28 cellular contexts compared by ENCODE assay signal in genomic region chr9:33300546-33300945, GRCh38. TPM values are rescaled to one million over a fixed set of nuclear protein-coding genes. Genes with fewer than 3 reads are reported as not detected.
DNase-seq lines count a peak whose midpoint lies in the region; ATAC-seq and TF ChIP-seq lines count a peak whose summit lies in the region.
"Had no signal": no experiment of that assay in that cellular context is flagged by ENCODE, and none has a peak within 500 bp of the region (broad histone marks: within the 10 kb centered on the region; RNA-seq: fewer than 3 reads in every experiment).

No MANE protein-coding gene starts in this region.

- CTCF ChIA-PET in activated CD4-positive, alpha-beta T cell treated with anti-CD3 and anti-CD28 coated beads for 36 hours (lab: Charles Lee), result interaction anchor here (1.0 to 1.4 kb wide), 2 partner anchors 74 to 167 kb away, joined by 3 read pairs; no protein-coding TSS in a partner anchor
- CTCF ChIA-PET in WTC11 (lab: Charles Lee), result interaction anchor here (2.7 kb wide), 1 partner anchor 152 kb away, joined by 7 read pairs; no protein-coding TSS in a partner anchor
- CTCF ChIA-PET in activated CD8-positive, alpha-beta memory T cell treated with anti-CD3 and anti-CD28 coated beads, Interleukin-2, amount 10 ng/mL, durations not matched to agents 7 days and 5 days (lab: Charles Lee), result interaction anchor here (0.6 to 2.3 kb wide), 4 partner anchors 10 to 166 kb away, joined by 3 to 7 read pairs (median 4); partner anchors contain the start of gene NFX1

- no peaks in the 10 kb centered on the region for H3K9me2 ChIP-seq in hepatocyte (replicated peaks; ENCODE audit: insufficient read depth)

- H3K27me3 Mint-ChIP-seq in activated CD4-positive, alpha-beta T cell treated with anti-CD3 and anti-CD28 coated beads for 36 hours, result no peaks in the 10 kb centered on the region
- H3K27me3 Mint-ChIP-seq in T-helper 17 cell (no peaks in the 10 kb centered on the region), WTC11 (ENCODE audit: low read depth) (no peaks in the 10 kb centered on the region)
- H3K27me3 Mint-ChIP-seq in activated CD8-positive, alpha-beta memory T cell treated with anti-CD3 and anti-CD28 coated beads, Interleukin-2, amount 10 ng/mL, durations not matched to agents 7 days and 5 days, result no peaks in the 10 kb centered on the region
- H3K27me3 Mint-ChIP-seq: activated CD8-positive, alpha-beta T cell treated with anti-CD3 and anti-CD28 coated beads for 36 hours; activated naive CD4-positive, alpha-beta T cell treated with anti-CD3 and anti-CD28 coated beads, Interleukin-2, amount 10 ng/mL, durations not matched to agents 7 days and 5 days; naive thymus-derived CD4-positive, alpha-beta T cell had no signal

- no peak for ATAC-seq in activated CD4-positive, alpha-beta T cell treated with anti-CD3 and anti-CD28 coated beads for 36 hours
- ATAC-seq in T-helper 17 cell, result no peak
- ATAC-seq in WTC11, result no peak
- no peak for ATAC-seq in activated CD8-positive, alpha-beta memory T cell treated with anti-CD3 and anti-CD28 coated beads, Interleukin-2, amount 10 ng/mL, durations not matched to agents 7 days and 5 days
- ATAC-seq: activated CD8-positive, alpha-beta T cell treated with anti-CD3 and anti-CD28 coated beads for 36 hours; esophagus mucosa; naive thymus-derived CD4-positive, alpha-beta T cell had no signal

- no peak overlapping the region for H3K4me3 ChIP-seq in hepatocyte
- H3K4me3 ChIP-seq: colonic mucosa, HAP-1, testis had no signal

- peak overlapping the region; percentile 59 for H3K27ac ChIP-seq in hepatocyte
- H3K27ac ChIP-seq: 22Rv1, colonic mucosa, testis had no signal

- peaks cover 5% of the 10 kb centered on the region for H3K4me1 ChIP-seq in hepatocyte (ENCODE audit: insufficient read depth)
- H3K4me1 ChIP-seq: HAP-1 had no signal

- no peaks in the 10 kb centered on the region for H3K9me3 ChIP-seq in T-helper 17 cell (ENCODE audit: control insufficient read depth, low read length, poor library complexity, severe bottlenecking)
- H3K9me3 ChIP-seq in hepatocyte (ENCODE audit: low read depth), result no peaks in the 10 kb centered on the region
- H3K9me3 ChIP-seq: colonic mucosa, HAP-1, testis had no signal

- H3K27me3 ChIP-seq in hepatocyte, result no peaks in the 10 kb centered on the region
- H3K27me3 ChIP-seq: colonic mucosa, testis had no signal

- peaks cover 59% of the 10 kb centered on the region for H3K36me3 Mint-ChIP-seq in activated CD4-positive, alpha-beta T cell treated with anti-CD3 and anti-CD28 coated beads for 36 hours (ENCODE audit: low read depth)
- H3K36me3 Mint-ChIP-seq in T-helper 17 cell (ENCODE audit: low read depth), result peaks cover 15% of the 10 kb centered on the region
- peaks cover 62% of the 10 kb centered on the region for H3K36me3 Mint-ChIP-seq in WTC11
- peaks cover 54% of the 10 kb centered on the region for H3K36me3 Mint-ChIP-seq in activated CD8-positive, alpha-beta memory T cell treated with anti-CD3 and anti-CD28 coated beads, Interleukin-2, amount 10 ng/mL, durations not matched to agents 7 days and 5 days

- peak overlapping the region; percentile 65 for H3K27ac Mint-ChIP-seq in activated CD4-positive, alpha-beta T cell treated with anti-CD3 and anti-CD28 coated beads for 36 hours
- peak overlapping the region; percentile 95 for H3K27ac Mint-ChIP-seq in T-helper 17 cell
- no peak overlapping the region for H3K27ac Mint-ChIP-seq in WTC11
- H3K27ac Mint-ChIP-seq in activated CD8-positive, alpha-beta memory T cell treated with anti-CD3 and anti-CD28 coated beads, Interleukin-2, amount 10 ng/mL, durations not matched to agents 7 days and 5 days, result no peak overlapping the region
- H3K27ac Mint-ChIP-seq: activated naive CD4-positive, alpha-beta T cell treated with anti-CD3 and anti-CD28 coated beads, Interleukin-2, amount 10 ng/mL, durations not matched to agents 7 days and 5 days had no signal

- no peak overlapping the region for H3K4me3 Mint-ChIP-seq in activated CD4-positive, alpha-beta T cell treated with anti-CD3 and anti-CD28 coated beads for 36 hours
- no peak overlapping the region for H3K4me3 Mint-ChIP-seq in T-helper 17 cell
- no peak overlapping the region for H3K4me3 Mint-ChIP-seq in WTC11
- H3K4me3 Mint-ChIP-seq in activated CD8-positive, alpha-beta memory T cell treated with anti-CD3 and anti-CD28 coated beads, Interleukin-2, amount 10 ng/mL, durations not matched to agents 7 days and 5 days, result no peak overlapping the region
- H3K4me3 Mint-ChIP-seq: activated CD8-positive, alpha-beta T cell treated with anti-CD3 and anti-CD28 coated beads for 36 hours; activated naive CD4-positive, alpha-beta T cell treated with anti-CD3 and anti-CD28 coated beads, Interleukin-2, amount 10 ng/mL, durations not matched to agents 7 days and 5 days; CD14-positive monocyte had no signal

- peaks cover 8% of the 10 kb centered on the region for H4K20me1 ChIP-seq in hepatocyte (ENCODE audit: insufficient read depth, poor library complexity, severe bottlenecking)

- H3K9me3 Mint-ChIP-seq in activated CD4-positive, alpha-beta T cell treated with anti-CD3 and anti-CD28 coated beads for 36 hours (ENCODE audit: low read depth), result no peaks in the 10 kb centered on the region
- H3K9me3 Mint-ChIP-seq in WTC11, result no peaks in the 10 kb centered on the region
- no peaks in the 10 kb centered on the region for H3K9me3 Mint-ChIP-seq in activated CD8-positive, alpha-beta memory T cell treated with anti-CD3 and anti-CD28 coated beads, Interleukin-2, amount 10 ng/mL, durations not matched to agents 7 days and 5 days (ENCODE audit: low read depth)
- H3K9me3 Mint-ChIP-seq: activated CD8-positive, alpha-beta T cell treated with anti-CD3 and anti-CD28 coated beads for 36 hours; activated naive CD4-positive, alpha-beta T cell treated with anti-CD3 and anti-CD28 coated beads, Interleukin-2, amount 10 ng/mL, durations not matched to agents 7 days and 5 days; CD14-positive monocyte; naive thymus-derived CD4-positive, alpha-beta T cell had no signal

- intact Hi-C loops in activated CD4-positive, alpha-beta T cell treated with anti-CD3 and anti-CD28 coated beads for 36 hours (cut with DNase I, micrococcal nuclease), result no loop called here

- POLR2A ChIA-PET in activated CD4-positive, alpha-beta T cell treated with anti-CD3 and anti-CD28 coated beads for 36 hours (lab: Charles Lee), result no interaction called here
- POLR2A ChIA-PET in WTC11 (lab: Charles Lee), result no interaction called here

- no peak overlapping the region for H3K4me2 ChIP-seq in hepatocyte

- no peak for DNase-seq in activated CD4-positive, alpha-beta T cell treated with anti-CD3 and anti-CD28 coated beads for 36 hours
- no peak for DNase-seq in activated CD4-positive, alpha-beta T cell treated with anti-CD3 and anti-CD28 coated beads for 4 hours
- no peak for DNase-seq in T-helper 17 cell
- DNase-seq in hepatocyte (ENCODE audit: low spot score), result no peak
- peak; percentile 15 for DNase-seq in renal cortical epithelial cell (ENCODE audit: low read depth)
- no peak for DNase-seq in WTC11 (ENCODE audit: low spot score)
- DNase-seq in activated CD8-positive, alpha-beta memory T cell treated with anti-CD3 and anti-CD28 coated beads, Interleukin-2, amount 10 ng/mL, durations not matched to agents 7 days and 5 days, result no peak
- no peak for DNase-seq in NCI-H2029 treated with DMSO at 0.1 percent for 48 hours (lab: John Stamatoyannopoulos, UW)
- DNase-seq: activated CD4-positive, CD25-positive, alpha-beta regulatory T cell treated with anti-CD3 and anti-CD28 coated beads, Interleukin-2, amount 50 U/mL, for 72 hours; activated CD8-positive, alpha-beta T cell treated with anti-CD3 and anti-CD28 coated beads for 36 hours; activated naive CD4-positive, alpha-beta T cell treated with anti-CD3 and anti-CD28 coated beads, Interleukin-2, amount 10 ng/mL, durations not matched to agents 7 days and 5 days; colonic mucosa; DND-41; effector CD8-positive, alpha-beta T cell; foreskin fibroblast; KG1; naive thymus-derived CD4-positive, alpha-beta T cell; NCI-H1417 treated with DMSO at 0.1 percent for 48 hours; NCI-H446; RPMI8226; stimulated activated CD4-positive, alpha-beta T cell treated with anti-CD3 and anti-CD28 coated beads, Interleukin-4, amount 100 ng/mL, for 4 hours; stimulated activated naive CD4-positive, alpha-beta T cell; T-helper 1 cell; testis had no signal

- no peak for TF ChIP-seq CTCF in hepatocyte (IDR thresholded peaks at IDR 0.05; ENCODE audit: poor library complexity)
- TF ChIP-seq CTCF in WTC11 (IDR thresholded peaks at IDR 0.05), result no peak

- H3K79me2 ChIP-seq in hepatocyte, result peaks cover 65% of the 10 kb centered on the region

- WGBS in hepatocyte (ENCODE audit: low lambda C conversion rate, missing lambda C conversion rate), result 88% methylated on average over 2 of the region's 2 CpGs

- H2AFZ ChIP-seq in hepatocyte, result no peak overlapping the region

- H3K4me1 Mint-ChIP-seq in activated CD4-positive, alpha-beta T cell treated with anti-CD3 and anti-CD28 coated beads for 36 hours, result peaks cover 54% of the 10 kb centered on the region
- H3K4me1 Mint-ChIP-seq in T-helper 17 cell, result peaks cover 41% of the 10 kb centered on the region
- no peaks in the 10 kb centered on the region for H3K4me1 Mint-ChIP-seq in WTC11
- peaks cover 57% of the 10 kb centered on the region for H3K4me1 Mint-ChIP-seq in activated CD8-positive, alpha-beta memory T cell treated with anti-CD3 and anti-CD28 coated beads, Interleukin-2, amount 10 ng/mL, durations not matched to agents 7 days and 5 days

- peaks cover 6% of the 10 kb centered on the region for H3K36me3 ChIP-seq in hepatocyte (replicated peaks; ENCODE audit: insufficient read depth, low read depth)

RNA-seq across cellular contexts. Expression of gene NFX1, which starts 10.2 kb away (rescaled TPM):
- 10 to 100 TPM; 31.2 to 33.7 TPM for total RNA-seq in activated CD4-positive, alpha-beta T cell treated with anti-CD3 and anti-CD28 coated beads for 36 hours
- total RNA-seq in T-helper 17 cell, result 10 to 100 TPM; 32.2 to 42.0 TPM
- 18.5 and 21.8 TPM in 2 replicates for total RNA-seq in hepatocyte
- polyA plus RNA-seq in hepatocyte, result 19.5 and 22.4 TPM in 2 replicates
- total RNA-seq in renal cortical epithelial cell, result 16.3 and 34.8 TPM in 2 replicates
- 25.4 to 30.9 TPM (median 26.5 TPM) in 3 replicates for total RNA-seq in WTC11 (2021)
- total RNA-seq in activated CD8-positive, alpha-beta memory T cell treated with anti-CD3 and anti-CD28 coated beads, Interleukin-2, amount 10 ng/mL, durations not matched to agents 7 days and 5 days, result 10 to 100 TPM; 46.3 to 48.1 TPM

RNA-seq across cellular contexts. Expression of gene CHMP5, which starts 35.7 kb away (rescaled TPM):
- 100 to 1,000 TPM; 102 to 106 TPM for total RNA-seq in activated CD4-positive, alpha-beta T cell treated with anti-CD3 and anti-CD28 coated beads for 36 hours
- total RNA-seq in T-helper 17 cell (10 to 100 TPM; 22.6 to 23.3 TPM), hepatocyte (102 and 109 TPM in 2 replicates), renal cortical epithelial cell (161 and 196 TPM in 2 replicates), WTC11 (2021) (46.2 to 50.6 TPM (median 46.9 TPM) in 3 replicates)
- polyA plus RNA-seq in hepatocyte, result 85.6 and 91.5 TPM in 2 replicates
- 100 to 1,000 TPM; 114 to 130 TPM for total RNA-seq in activated CD8-positive, alpha-beta memory T cell treated with anti-CD3 and anti-CD28 coated beads, Interleukin-2, amount 10 ng/mL, durations not matched to agents 7 days and 5 days

RNA-seq across cellular contexts. Expression of gene BAG1, which starts 36.0 kb away (rescaled TPM):
- 10 to 100 TPM; 47.9 to 65.8 TPM for total RNA-seq in activated CD4-positive, alpha-beta T cell treated with anti-CD3 and anti-CD28 coated beads for 36 hours
- 10 to 100 TPM; 51.6 to 62.5 TPM for total RNA-seq in T-helper 17 cell
- total RNA-seq in hepatocyte, result 94.8 and 103 TPM in 2 replicates
- polyA plus RNA-seq in hepatocyte, result 78.5 and 99.3 TPM in 2 replicates
- 14.4 and 50.9 TPM in 2 replicates for total RNA-seq in renal cortical epithelial cell
- 44.7 to 52.9 TPM (median 48.2 TPM) in 3 replicates for total RNA-seq in WTC11 (2021)
- 10 to 100 TPM; 74.9 to 81.0 TPM for total RNA-seq in activated CD8-positive, alpha-beta memory T cell treated with anti-CD3 and anti-CD28 coated beads, Interleukin-2, amount 10 ng/mL, durations not matched to agents 7 days and 5 days

Comparison
In these comparisons a context has a peak if more than half of its experiments do, and no peak if none do; other contexts are left out.
1. H3K27ac Mint-ChIP-seq: peak in activated CD4-positive, alpha-beta T cell treated with anti-CD3 and anti-CD28 coated beads for 36 hours (single experiment) and T-helper 17 cell (single experiment); none in WTC11 (single experiment) and activated CD8-positive, alpha-beta memory T cell treated with anti-CD3 and anti-CD28 coated beads, Interleukin-2, amount 10 ng/mL, durations not matched to agents 7 days and 5 days (single experiment).